Comparison of ENCODE assay signal across 27 cellular contexts in the genomic region with DNA sequence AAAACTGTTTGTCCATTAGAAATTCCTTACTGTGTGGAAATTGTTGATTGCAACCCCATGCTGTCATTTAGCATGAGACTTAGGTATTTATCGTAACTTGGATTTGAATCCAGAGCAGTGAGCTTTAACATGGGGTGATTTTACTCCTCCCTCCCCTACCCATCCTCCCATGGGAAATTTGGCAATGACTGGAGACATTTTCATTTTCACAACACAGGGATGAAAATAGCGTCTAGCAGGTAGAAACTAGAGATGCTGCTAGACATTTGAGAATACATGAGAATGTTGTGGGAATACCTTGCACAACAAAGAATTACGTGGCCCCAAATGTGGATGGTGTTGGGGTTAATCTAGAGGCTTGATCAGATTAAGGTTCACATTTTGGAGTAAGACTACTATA.
"Had no signal": no experiment of that assay in that cellular context is flagged by ENCODE, and none has a peak within 500 bp of the region (broad histone marks: within the 10 kb centered on the region; RNA-seq: fewer than 3 reads in every experiment).

No MANE protein-coding gene starts in this region.

- H3K4me3 Mint-ChIP-seq: stimulated activated effector memory CD8-positive, alpha-beta T cell treated with anti-CD3 and anti-CD28 coated beads, Interleukin-12 subunit alpha, Interleukin-12 subunit beta, amount 100 ng/mL, for 72 hours; stimulated activated memory B cell treated with anti-CD40 and anti-IgM and Interleukin-4, amounts not matched to agents 10 μg/mL and 1 μg/mL and 100 μg/mL, for 72 hours; stimulated activated naive B cell treated with anti-CD40 and anti-IgM and Interleukin-4, amounts not matched to agents 10 μg/mL and 1 μg/mL and 100 μg/mL, for 72 hours; stimulated activated naive CD8-positive, alpha-beta T cell treated with anti-CD3 and anti-CD28 coated beads, Interleukin-15, amount 100 ng/mL, for 72 hours; stimulated activated naive CD8-positive, alpha-beta T cell treated with anti-CD3 and anti-CD28 coated beads, Interleukin-15, Interleukin-2, amounts not matched to agents 100 ng/mL and 50 ng/mL, for 24 hours; type B pancreatic cell had no signal

- H3K9me3 Mint-ChIP-seq: type B pancreatic cell had no signal

- H3K36me3 ChIP-seq: stomach, suprapubic skin, thoracic aorta, thyroid gland, tibial artery, tibial nerve, transverse colon, upper lobe of right lung, uterus, vagina had no signal

- H3K27ac Mint-ChIP-seq: stimulated activated effector memory CD8-positive, alpha-beta T cell treated with anti-CD3 and anti-CD28 coated beads, Interleukin-12 subunit alpha, Interleukin-12 subunit beta, amount 100 ng/mL, for 72 hours; stimulated activated memory B cell treated with anti-CD40 and anti-IgM and Interleukin-4, amounts not matched to agents 10 μg/mL and 1 μg/mL and 100 μg/mL, for 72 hours; stimulated activated naive B cell treated with anti-CD40 and anti-IgM and Interleukin-4, amounts not matched to agents 10 μg/mL and 1 μg/mL and 100 μg/mL, for 72 hours; stimulated activated naive CD8-positive, alpha-beta T cell treated with anti-CD3 and anti-CD28 coated beads, Interleukin-15, amount 100 ng/mL, for 72 hours; stimulated activated naive CD8-positive, alpha-beta T cell treated with anti-CD3 and anti-CD28 coated beads, Interleukin-15, Interleukin-2, amounts not matched to agents 100 ng/mL and 50 ng/mL, for 24 hours; type B pancreatic cell had no signal

- H3K4me3 ChIP-seq: stomach, suprapubic skin, testis, thoracic aorta, thyroid gland, tibial artery, tibial nerve, transverse colon, upper lobe of right lung, uterus, vagina had no signal

- DNase-seq: stimulated activated CD4-positive, alpha-beta T cell treated with anti-CD3 and anti-CD28 coated beads, Interleukin-2, amount 100 ng/mL, for 48 hours; stimulated activated CD4-positive, alpha-beta T cell treated with anti-CD3 and anti-CD28 coated beads, Interleukin-4, amount 100 ng/mL, for 1 hour; stimulated activated CD4-positive, alpha-beta T cell treated with anti-CD3 and anti-CD28 coated beads, Interleukin-4, amount 100 ng/mL, for 24 hours; stimulated activated CD4-positive, alpha-beta T cell treated with anti-CD3 and anti-CD28 coated beads, Interleukin-4, amount 100 ng/mL, for 4 hours; stimulated activated CD8-positive, alpha-beta memory T cell treated with anti-CD3 and anti-CD28 coated beads, Interleukin-4, amount 100 ng/mL, for 48 hours; stimulated activated naive B cell treated with anti-CD40 and anti-IgM and Interleukin-4, amounts not matched to agents 10 μg/mL and 1 μg/mL and 100 μg/mL, for 72 hours; stimulated activated naive CD4-positive, alpha-beta T cell; stimulated activated naive CD4-positive, alpha-beta T cell treated with Interleukin-2 at 50 U/mL for 16 hours; stimulated activated naive CD8-positive, alpha-beta T cell treated with anti-CD3 and anti-CD28 coated beads, Interleukin-15, amount 100 ng/mL, for 72 hours; stimulated activated naive CD8-positive, alpha-beta T cell treated with anti-CD3 and anti-CD28 coated beads, Interleukin-15, Interleukin-2, amounts not matched to agents 100 U/mL and 50 U/mL, for 24 hours; stomach; substantia nigra; testis; thyroid gland; tibial artery; transverse colon; trophoblast cell; upper lobe of right lung; uterus had no signal

- H3K4me1 ChIP-seq: stomach, suprapubic skin, testis, thyroid gland, tibial nerve, transverse colon, upper lobe of right lung, uterus, vagina had no signal

- H3K4me1 Mint-ChIP-seq: stimulated activated effector memory CD8-positive, alpha-beta T cell treated with anti-CD3 and anti-CD28 coated beads, Interleukin-12 subunit alpha, Interleukin-12 subunit beta, amount 100 ng/mL, for 72 hours; stimulated activated memory B cell treated with anti-CD40 and anti-IgM and Interleukin-4, amounts not matched to agents 10 μg/mL and 1 μg/mL and 100 μg/mL, for 72 hours; stimulated activated naive B cell treated with anti-CD40 and anti-IgM and Interleukin-4, amounts not matched to agents 10 μg/mL and 1 μg/mL and 100 μg/mL, for 72 hours; stimulated activated naive CD8-positive, alpha-beta T cell treated with anti-CD3 and anti-CD28 coated beads, Interleukin-15, amount 100 ng/mL, for 72 hours had no signal

- ATAC-seq: stimulated activated effector memory CD8-positive, alpha-beta T cell treated with anti-CD3 and anti-CD28 coated beads, Interleukin-12 subunit alpha, Interleukin-12 subunit beta, amount 100 ng/mL, for 72 hours; stimulated activated memory B cell treated with anti-CD40 and anti-IgM and Interleukin-4, amounts not matched to agents 10 μg/mL and 1 μg/mL and 100 μg/mL, for 72 hours; stimulated activated naive B cell treated with anti-CD40 and anti-IgM and Interleukin-4, amounts not matched to agents 10 μg/mL and 1 μg/mL and 100 μg/mL, for 72 hours; stimulated activated naive CD8-positive, alpha-beta T cell treated with anti-CD3 and anti-CD28 coated beads, Interleukin-15, amount 100 ng/mL, for 72 hours; stimulated activated naive CD8-positive, alpha-beta T cell treated with anti-CD3 and anti-CD28 coated beads, Interleukin-15, Interleukin-2, amounts not matched to agents 100 U/mL and 50 U/mL, for 24 hours; upper lobe of right lung had no signal

- H3K27me3 ChIP-seq: stomach, suprapubic skin, testis, thyroid gland, tibial artery, tibial nerve, transverse colon, upper lobe of right lung, uterus, vagina had no signal

- H3K36me3 Mint-ChIP-seq: stimulated activated effector memory CD8-positive, alpha-beta T cell treated with anti-CD3 and anti-CD28 coated beads, Interleukin-12 subunit alpha, Interleukin-12 subunit beta, amount 100 ng/mL, for 72 hours; stimulated activated memory B cell treated with anti-CD40 and anti-IgM and Interleukin-4, amounts not matched to agents 10 μg/mL and 1 μg/mL and 100 μg/mL, for 72 hours; stimulated activated naive B cell treated with anti-CD40 and anti-IgM and Interleukin-4, amounts not matched to agents 10 μg/mL and 1 μg/mL and 100 μg/mL, for 72 hours; type B pancreatic cell had no signal

- H3K27me3 Mint-ChIP-seq: stimulated activated memory B cell treated with anti-CD40 and anti-IgM and Interleukin-4, amounts not matched to agents 10 μg/mL and 1 μg/mL and 100 μg/mL, for 72 hours; stimulated activated naive B cell treated with anti-CD40 and anti-IgM and Interleukin-4, amounts not matched to agents 10 μg/mL and 1 μg/mL and 100 μg/mL, for 72 hours; stimulated activated naive CD8-positive, alpha-beta T cell treated with anti-CD3 and anti-CD28 coated beads, Interleukin-15, amount 100 ng/mL, for 72 hours; stimulated activated naive CD8-positive, alpha-beta T cell treated with anti-CD3 and anti-CD28 coated beads, Interleukin-15, Interleukin-2, amounts not matched to agents 100 ng/mL and 50 ng/mL, for 24 hours; type B pancreatic cell had no signal

- H3K9me3 ChIP-seq: suprapubic skin, testis, thyroid gland, upper lobe of right lung, uterus, vagina had no signal

- H3K27ac ChIP-seq: stomach, suprapubic skin, testis, thoracic aorta, thyroid gland, tibial artery, tibial nerve, transverse colon, upper lobe of right lung, uterus, vagina had no signal
